Comparison of ENCODE assay signal across 3 cellular contexts in genomic region chr11:77604281-77604680, GRCh38.
TF ChIP-seq lines count a peak whose summit lies in the region.

No MANE protein-coding gene starts in this region.

TF ChIP-seq in HepG2, 621 proteins besides CTCF, POLR2A, EP300 and RAD21:
- TF ChIP-seq PHF21A (CRISPR knock-in tag; IDR thresholded peaks at IDR 0.05) (no peak), MAFF (IDR thresholded peaks at IDR 0.05; ENCODE audit: low read depth, low read length) (peak; percentile 48), GTF2F1 (IDR thresholded peaks at IDR 0.05; ENCODE audit: low read length) (no peak), ZNF792 (CRISPR knock-in tag; IDR thresholded peaks at IDR 0.05) (no peak), MAFK (conservative IDR thresholded peaks at IDR 0.05 in 1 of 2, IDR thresholded peaks at IDR 0.05 in 1 of 2; ENCODE audit: low read length in 2 of 2) (peak; percentile 41 to 74; a peak in 3 of 4 replicates), IKZF4 (CRISPR knock-in tag; IDR thresholded peaks at IDR 0.05; ENCODE audit: borderline replicate concordance, low read depth, not compliant biosample characterization) (no peak)

TF ChIP-seq in IMR-90, 13 proteins besides CTCF, POLR2A, EP300 and RAD21:
- TF ChIP-seq ELK1 (IDR thresholded peaks at IDR 0.05; ENCODE audit: borderline replicate concordance, low read depth, low read length), result no peak
- TF ChIP-seq FOS (IDR thresholded peaks at IDR 0.05; ENCODE audit: low read depth, low read length), result no peak
- no peak for TF ChIP-seq SMC3 (IDR thresholded peaks at IDR 0.05; ENCODE audit: low read depth, low read length)
- no peak for TF ChIP-seq CEBPB (IDR thresholded peaks at IDR 0.05; ENCODE audit: low read depth, low read length)
- TF ChIP-seq MAFK (IDR thresholded peaks at IDR 0.05; ENCODE audit: low read depth, low read length), result peak; percentile 32; the same call in 1 of the 2 replicates
- no peak for TF ChIP-seq USF2 (IDR thresholded peaks at IDR 0.05; ENCODE audit: low read depth, low read length)

TF ChIP-seq in K562, 482 proteins besides CTCF, POLR2A, EP300 and RAD21:
- no peak for TF ChIP-seq GATA2 (CRISPR knock-in tag; IDR thresholded peaks at IDR 0.05)
- TF ChIP-seq E2F6 (IDR thresholded peaks at IDR 0.05; ENCODE audit: borderline replicate concordance in 1 of 2, extremely low read depth in 1 of 2, insufficient read depth in 1 of 2, insufficient read length in 1 of 2, low read depth in 1 of 2, low read length in 1 of 2, poor library complexity in 1 of 2, severe bottlenecking in 1 of 2), result no peak
- TF ChIP-seq C11orf30 (IDR thresholded peaks at IDR 0.05; ENCODE audit: low read depth), result peak; percentile 62
- no peak for TF ChIP-seq THRAP3 (IDR thresholded peaks at IDR 0.05; ENCODE audit: borderline replicate concordance)
- TF ChIP-seq ZNF316 (IDR thresholded peaks at IDR 0.05), result peak; percentile 83
- TF ChIP-seq MAFG (tag; conservative IDR thresholded peaks at IDR 0.05), result peak; percentile 40; the same call in 1 of the 2 replicates
- TF ChIP-seq RBM34 (IDR thresholded peaks at IDR 0.05; ENCODE audit: borderline replicate concordance, insufficient read depth, low read length), result no peak
- no peak for TF ChIP-seq UBTF (IDR thresholded peaks at IDR 0.05; ENCODE audit: borderline replicate concordance in 1 of 2, low read depth in 2 of 2, low read length in 2 of 2)
- no peak for TF ChIP-seq NONO (IDR thresholded peaks at IDR 0.05; ENCODE audit: low read depth in 2 of 2, low read length in 1 of 2)
- TF ChIP-seq ZNF23 (CRISPR knock-in tag; IDR thresholded peaks at IDR 0.05), result no peak
- no peak for TF ChIP-seq CHD2 (IDR thresholded peaks at IDR 0.05; ENCODE audit: low read depth, low read length)
- peak; percentile 33; the same call in 1 of the 2 replicates for TF ChIP-seq MAFF (IDR thresholded peaks at IDR 0.05; ENCODE audit: low read length)
- TF ChIP-seq ZNF77 (CRISPR knock-in tag; IDR thresholded peaks at IDR 0.05), result no peak
- no peak for TF ChIP-seq EGR1 (conservative IDR thresholded peaks at IDR 0.05)
- no peak for TF ChIP-seq ZFP36 (IDR thresholded peaks at IDR 0.05; ENCODE audit: low read depth, low read length, partially characterized antibody)
- no peak for TF ChIP-seq CREB3 (tag; conservative IDR thresholded peaks at IDR 0.05; ENCODE audit: low read depth)
- no peak for TF ChIP-seq JUND (IDR thresholded peaks at IDR 0.05; ENCODE audit: borderline replicate concordance, low read depth, low read length)
- TF ChIP-seq JUND (tag; IDR thresholded peaks at IDR 0.05; ENCODE audit: borderline replicate concordance, low read depth, low read length), result no peak
- no peak for TF ChIP-seq CGGBP1 (CRISPR knock-in tag; IDR thresholded peaks at IDR 0.05)
